Comparison of ENCODE assay signal across 15 cellular contexts in genomic region chr5:138472353-138472752, GRCh38. TPM values are rescaled to one million over a fixed set of nuclear protein-coding genes. Genes with fewer than 3 reads are reported as not detected.
"Had no signal": no experiment of that assay in that cellular context is flagged by ENCODE, and none has a peak within 500 bp of the region (broad histone marks: within the 10 kb centered on the region; RNA-seq: fewer than 3 reads in every experiment).

No MANE protein-coding gene starts in this region.

- H3K9me3 ChIP-seq: esophagus muscularis mucosa, pancreas, tibial nerve had no signal

- ATAC-seq: pancreas; stimulated activated memory B cell treated with anti-CD40 and anti-IgM and Interleukin-4, amounts not matched to agents 10 μg/mL and 1 μg/mL and 100 μg/mL, for 72 hours had no signal

- H3K4me3 ChIP-seq: coronary artery, esophagus muscularis mucosa, pancreas, tibial nerve had no signal

- H3K4me3 Mint-ChIP-seq: activated B cell treated with CpG ODN at 0.5 μM for 24 hours; activated naive CD8-positive, alpha-beta T cell treated with anti-CD3 and anti-CD28 coated beads for 36 hours; brain; central memory CD8-positive, alpha-beta T cell; stimulated activated memory B cell treated with anti-CD40 and anti-IgM and Interleukin-4, amounts not matched to agents 10 μg/mL and 1 μg/mL and 100 μg/mL, for 72 hours had no signal

- H3K27ac Mint-ChIP-seq: activated B cell treated with CpG ODN at 0.5 μM for 24 hours; activated naive CD8-positive, alpha-beta T cell treated with anti-CD3 and anti-CD28 coated beads for 36 hours; brain; stimulated activated memory B cell treated with anti-CD40 and anti-IgM and Interleukin-4, amounts not matched to agents 10 μg/mL and 1 μg/mL and 100 μg/mL, for 72 hours had no signal

- H3K27me3 ChIP-seq: esophagus muscularis mucosa, pancreas, tibial nerve had no signal

- H3K27ac ChIP-seq: coronary artery, esophagus muscularis mucosa, pancreas, tibial nerve had no signal

- H3K36me3 ChIP-seq: pancreas had no signal

- DNase-seq: activated B cell treated with CpG ODN at 0.5 μM for 24 hours; activated CD4-positive, alpha-beta T cell treated with anti-CD3 and anti-CD28 coated beads, Interleukin-2, amount 50 U/mL, for 1 hour; activated CD8-positive, alpha-beta memory T cell treated with anti-CD3 and anti-CD28 coated beads for 24 hours; activated gamma-delta T cell treated with Interleukin-2 at 50 U/mL for 16 hours; activated naive CD8-positive, alpha-beta T cell treated with anti-CD3 and anti-CD28 coated beads for 36 hours; amygdala; hippocampal formation; pancreas; T-helper 2 cell had no signal

- H3K9me3 Mint-ChIP-seq: activated B cell treated with CpG ODN at 0.5 μM for 24 hours; activated naive CD8-positive, alpha-beta T cell treated with anti-CD3 and anti-CD28 coated beads for 36 hours; central memory CD8-positive, alpha-beta T cell; stimulated activated memory B cell treated with anti-CD40 and anti-IgM and Interleukin-4, amounts not matched to agents 10 μg/mL and 1 μg/mL and 100 μg/mL, for 72 hours had no signal

RNA-seq across cellular contexts. Expression of gene REEP2, which starts 33.5 kb away (rescaled TPM):
- total RNA-seq: activated B cell treated with CpG ODN at 0.5 μM for 24 hours had no signal
